40 cellular contexts compared by ENCODE assay signal in the genomic region with DNA sequence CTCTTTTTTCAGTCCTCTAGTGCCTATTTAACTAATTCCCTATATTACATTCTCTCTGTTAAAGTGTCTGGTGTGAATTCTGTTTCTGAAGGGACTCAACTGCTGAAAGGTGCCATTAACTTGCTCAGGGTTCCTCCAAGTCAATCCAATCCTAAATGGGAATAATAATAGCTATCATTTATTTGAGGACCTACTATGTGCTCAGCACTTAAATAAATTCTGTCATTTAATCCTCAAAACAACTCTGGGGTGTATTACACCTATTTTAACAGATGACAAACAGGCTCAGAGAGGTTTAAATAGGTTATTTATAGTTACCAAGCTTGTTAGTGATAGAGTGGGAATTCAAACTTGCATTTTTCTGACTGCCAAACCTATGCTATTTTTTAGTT. TPM values are rescaled to one million over a fixed set of nuclear protein-coding genes. Genes with fewer than 3 reads are reported as not detected.
"Had no signal": no experiment of that assay in that cellular context is flagged by ENCODE, and none has a peak within 500 bp of the region (broad histone marks: within the 10 kb centered on the region; RNA-seq: fewer than 3 reads in every experiment).

No MANE protein-coding gene starts in this region.

- H3K27me3 ChIP-seq: ascending aorta, body of pancreas, brain microvascular endothelial cell, breast epithelium, cardiac muscle cell had no signal

- H3K27ac ChIP-seq: adrenal gland, ascending aorta, brain microvascular endothelial cell, breast epithelium, cardiac muscle cell had no signal

- DNase-seq: activated effector memory CD4-positive, alpha-beta T cell treated with anti-CD3 and anti-CD28 coated beads, Interleukin-2, amount 50 U/mL, for 16 hours; activated effector memory CD4-positive, alpha-beta T cell treated with Interleukin-2 at 50 U/mL for 16 hours; activated gamma-delta T cell; activated gamma-delta T cell treated with Interleukin-2 at 50 U/mL for 16 hours; activated naive CD4-positive, alpha-beta T cell; activated naive CD4-positive, alpha-beta T cell treated with anti-CD3 and anti-CD28 coated beads for 36 hours; activated naive CD4-positive, alpha-beta T cell treated with anti-CD3 and anti-CD28 coated beads, Interleukin-2, amount 10 ng/mL, durations not matched to agents 7 days and 5 days; activated naive CD4-positive, alpha-beta T cell treated with anti-CD3 and anti-CD28 coated beads, Interleukin-2, amount 50 U/mL, for 16 hours; activated naive CD4-positive, alpha-beta T cell treated with Interleukin-2 at 50 U/mL for 16 hours; activated naive CD8-positive, alpha-beta T cell treated with anti-CD3 and anti-CD28 coated beads for 36 hours; activated naive CD8-positive, alpha-beta T cell treated with anti-CD3 and anti-CD28 coated beads, Interleukin-2, amount 10 ng/mL, durations not matched to agents 7 days and 5 days; activated naive CD8-positive, alpha-beta T cell treated with anti-CD3 and anti-CD28 coated beads, Interleukin-2, amount 50 U/mL, for 24 hours; activated T-cell treated with anti-CD3 and anti-CD28 coated beads, Interleukin-2, amount 50 U/mL, for 1 hour; activated T-cell treated with anti-CD3 and anti-CD28 coated beads, Interleukin-2, amount 50 U/mL, for 24 hours; activated T-cell treated with anti-CD3 and anti-CD28 coated beads, Interleukin-2, amount 50 U/mL, for 4 hours; activated T-cell treated with anti-CD3 and anti-CD28 coated beads, Interleukin-2, amount 50 U/mL, for 48 hours; activated T-cell treated with anti-CD3 and anti-CD28 coated beads, Interleukin-2, amount 50 U/mL, for 72 hours; adrenal gland; amniotic stem cell; amygdala; anterior cingulate cortex; aorta; brain microvascular endothelial cell; caudate nucleus; central memory CD4-positive, alpha-beta T cell; cerebellar nuclear complex had no signal

- H3K4me3 ChIP-seq: adrenal gland, ascending aorta, body of pancreas, breast epithelium, cardiac muscle cell had no signal

- ATAC-seq: activated naive CD4-positive, alpha-beta T cell treated with anti-CD3 and anti-CD28 coated beads, Interleukin-2, amount 50 U/mL, for 72 hours; activated naive CD8-positive, alpha-beta T cell treated with anti-CD3 and anti-CD28 coated beads, Interleukin-2, amount 50 U/mL, for 24 hours; activated T-cell treated with anti-CD3 and anti-CD28 coated beads, Interleukin-2, amount 50 U/mL, for 4 hours; activated T-cell treated with anti-CD3 and anti-CD28 coated beads, Interleukin-2, amount 50 U/mL, for 72 hours; activated T-helper 17 cell treated with anti-CD3 and anti-CD28 coated beads, Interleukin-2, amount 50 U/mL, for 72 hours had no signal

- H3K36me3 Mint-ChIP-seq: activated naive CD4-positive, alpha-beta T cell treated with anti-CD3 and anti-CD28 coated beads, Interleukin-2, amount 10 ng/mL, durations not matched to agents 7 days and 5 days; activated naive CD4-positive, alpha-beta T cell treated with anti-CD3 and anti-CD28 coated beads, Interleukin-2, amount 50 U/mL, for 72 hours; activated naive CD8-positive, alpha-beta T cell; activated naive CD8-positive, alpha-beta T cell treated with anti-CD3 and anti-CD28 coated beads for 36 hours; activated naive CD8-positive, alpha-beta T cell treated with anti-CD3 and anti-CD28 coated beads, Interleukin-2, amount 10 ng/mL, durations not matched to agents 7 days and 5 days; brain had no signal

- FAIRE-seq: astrocyte, bronchial epithelial cell had no signal

- H3K9me3 ChIP-seq: adrenal gland, ascending aorta, body of pancreas, breast epithelium had no signal

- H3K36me3 ChIP-seq: adrenal gland, ascending aorta, brain microvascular endothelial cell, breast epithelium, cardiac muscle cell had no signal

- H3K27ac Mint-ChIP-seq: activated naive CD4-positive, alpha-beta T cell treated with anti-CD3 and anti-CD28 coated beads for 36 hours; activated naive CD4-positive, alpha-beta T cell treated with anti-CD3 and anti-CD28 coated beads, Interleukin-2, amount 10 ng/mL, durations not matched to agents 7 days and 5 days; activated naive CD4-positive, alpha-beta T cell treated with anti-CD3 and anti-CD28 coated beads, Interleukin-2, amount 50 U/mL, for 24 hours; activated naive CD4-positive, alpha-beta T cell treated with anti-CD3 and anti-CD28 coated beads, Interleukin-2, amount 50 U/mL, for 72 hours; activated naive CD8-positive, alpha-beta T cell; activated naive CD8-positive, alpha-beta T cell treated with anti-CD3 and anti-CD28 coated beads for 36 hours; activated naive CD8-positive, alpha-beta T cell treated with anti-CD3 and anti-CD28 coated beads, Interleukin-2, amount 10 ng/mL, durations not matched to agents 7 days and 5 days; activated naive CD8-positive, alpha-beta T cell treated with anti-CD3 and anti-CD28 coated beads, Interleukin-2, amount 50 U/mL, for 24 hours; activated T-cell treated with anti-CD3 and anti-CD28 coated beads, Interleukin-2, amount 50 U/mL, for 24 hours; activated T-cell treated with anti-CD3 and anti-CD28 coated beads, Interleukin-2, amount 50 U/mL, for 72 hours; activated T-helper 1 cell treated with anti-CD3 and anti-CD28 coated beads, Interleukin-12 subunit alpha, Interleukin-12 subunit beta, Interleukin-2, Interleukin-4 antibody, amounts not matched to agents 30 ng/mL and 10 ng/mL and 1 ng/mL, durations not matched to agents 14 hours and 24 hours and 36 hours; activated T-helper 17 cell treated with anti-CD3 and anti-CD28 coated beads, Interleukin-2, amount 50 U/mL, for 72 hours; activated T-helper 2 cell treated with anti-CD3 and anti-CD28 coated beads, Interferon-gamma antibody, Interleukin-2, Interleukin-4, amounts not matched to agents 10 μg/mL and 5 μg/mL and 100 μg/mL, durations not matched to agents 14 hours and 24 hours and 36 hours; brain had no signal

- H3K9me3 Mint-ChIP-seq: activated naive CD4-positive, alpha-beta T cell treated with anti-CD3 and anti-CD28 coated beads for 36 hours; activated naive CD4-positive, alpha-beta T cell treated with anti-CD3 and anti-CD28 coated beads, Interleukin-2, amount 10 ng/mL, durations not matched to agents 7 days and 5 days; activated naive CD4-positive, alpha-beta T cell treated with anti-CD3 and anti-CD28 coated beads, Interleukin-2, amount 50 U/mL, for 24 hours; activated naive CD4-positive, alpha-beta T cell treated with anti-CD3 and anti-CD28 coated beads, Interleukin-2, amount 50 U/mL, for 72 hours; activated naive CD8-positive, alpha-beta T cell treated with anti-CD3 and anti-CD28 coated beads for 36 hours; activated naive CD8-positive, alpha-beta T cell treated with anti-CD3 and anti-CD28 coated beads, Interleukin-2, amount 10 ng/mL, durations not matched to agents 7 days and 5 days; activated naive CD8-positive, alpha-beta T cell treated with anti-CD3 and anti-CD28 coated beads, Interleukin-2, amount 50 U/mL, for 24 hours; activated T-cell treated with anti-CD3 and anti-CD28 coated beads, Interleukin-2, amount 50 U/mL, for 24 hours; activated T-cell treated with anti-CD3 and anti-CD28 coated beads, Interleukin-2, amount 50 U/mL, for 4 hours; activated T-helper 1 cell treated with anti-CD3 and anti-CD28 coated beads, Interleukin-12 subunit alpha, Interleukin-12 subunit beta, Interleukin-2, Interleukin-4 antibody, amounts not matched to agents 30 ng/mL and 10 ng/mL and 1 ng/mL, durations not matched to agents 14 hours and 24 hours and 36 hours; activated T-helper 2 cell treated with anti-CD3 and anti-CD28 coated beads, Interferon-gamma antibody, Interleukin-2, Interleukin-4, amounts not matched to agents 10 μg/mL and 5 μg/mL and 100 μg/mL, durations not matched to agents 14 hours and 24 hours and 36 hours; brain; central memory CD8-positive, alpha-beta T cell had no signal

- H3K4me1 ChIP-seq: adrenal gland, ascending aorta, breast epithelium had no signal

- H3K4me1 Mint-ChIP-seq: activated naive CD4-positive, alpha-beta T cell treated with anti-CD3 and anti-CD28 coated beads, Interleukin-2, amount 10 ng/mL, durations not matched to agents 7 days and 5 days; activated naive CD4-positive, alpha-beta T cell treated with anti-CD3 and anti-CD28 coated beads, Interleukin-2, amount 50 U/mL, for 24 hours; activated naive CD8-positive, alpha-beta T cell treated with anti-CD3 and anti-CD28 coated beads for 36 hours; activated naive CD8-positive, alpha-beta T cell treated with anti-CD3 and anti-CD28 coated beads, Interleukin-2, amount 10 ng/mL, durations not matched to agents 7 days and 5 days; activated naive CD8-positive, alpha-beta T cell treated with anti-CD3 and anti-CD28 coated beads, Interleukin-2, amount 50 U/mL, for 24 hours; activated T-helper 17 cell treated with anti-CD3 and anti-CD28 coated beads, Interleukin-2, amount 50 U/mL, for 72 hours; brain; central memory CD8-positive, alpha-beta T cell had no signal

- H3K4me3 Mint-ChIP-seq: activated naive CD4-positive, alpha-beta T cell treated with anti-CD3 and anti-CD28 coated beads for 36 hours; activated naive CD4-positive, alpha-beta T cell treated with anti-CD3 and anti-CD28 coated beads, Interleukin-2, amount 10 ng/mL, durations not matched to agents 7 days and 5 days; activated naive CD4-positive, alpha-beta T cell treated with anti-CD3 and anti-CD28 coated beads, Interleukin-2, amount 50 U/mL, for 24 hours; activated naive CD8-positive, alpha-beta T cell; activated naive CD8-positive, alpha-beta T cell treated with anti-CD3 and anti-CD28 coated beads for 36 hours; activated naive CD8-positive, alpha-beta T cell treated with anti-CD3 and anti-CD28 coated beads, Interleukin-2, amount 10 ng/mL, durations not matched to agents 7 days and 5 days; activated naive CD8-positive, alpha-beta T cell treated with anti-CD3 and anti-CD28 coated beads, Interleukin-2, amount 50 U/mL, for 24 hours; activated T-cell treated with anti-CD3 and anti-CD28 coated beads, Interleukin-2, amount 50 U/mL, for 24 hours; activated T-cell treated with anti-CD3 and anti-CD28 coated beads, Interleukin-2, amount 50 U/mL, for 4 hours; activated T-cell treated with anti-CD3 and anti-CD28 coated beads, Interleukin-2, amount 50 U/mL, for 72 hours; activated T-helper 1 cell treated with anti-CD3 and anti-CD28 coated beads, Interleukin-12 subunit alpha, Interleukin-12 subunit beta, Interleukin-2, Interleukin-4 antibody, amounts not matched to agents 30 ng/mL and 10 ng/mL and 1 ng/mL, durations not matched to agents 14 hours and 24 hours and 36 hours; activated T-helper 17 cell treated with anti-CD3 and anti-CD28 coated beads, Interleukin-2, amount 50 U/mL, for 72 hours; brain; central memory CD8-positive, alpha-beta T cell had no signal

RNA-seq across cellular contexts. Expression of a gene that starts 58.2 kb away (rescaled TPM):
- total RNA-seq: ascending aorta had no signal
